ENCODE assay signal across 8 cellular contexts in genomic region chr22:50244420-50245213, GRCh38. TPM values are rescaled to one million over a fixed set of nuclear protein-coding genes. Genes with fewer than 3 reads are reported as not detected.
DNase-seq lines count a peak whose midpoint lies in the region; ATAC-seq, FAIRE-seq and TF ChIP-seq lines count a peak whose summit lies in the region.

A gene with protein sequence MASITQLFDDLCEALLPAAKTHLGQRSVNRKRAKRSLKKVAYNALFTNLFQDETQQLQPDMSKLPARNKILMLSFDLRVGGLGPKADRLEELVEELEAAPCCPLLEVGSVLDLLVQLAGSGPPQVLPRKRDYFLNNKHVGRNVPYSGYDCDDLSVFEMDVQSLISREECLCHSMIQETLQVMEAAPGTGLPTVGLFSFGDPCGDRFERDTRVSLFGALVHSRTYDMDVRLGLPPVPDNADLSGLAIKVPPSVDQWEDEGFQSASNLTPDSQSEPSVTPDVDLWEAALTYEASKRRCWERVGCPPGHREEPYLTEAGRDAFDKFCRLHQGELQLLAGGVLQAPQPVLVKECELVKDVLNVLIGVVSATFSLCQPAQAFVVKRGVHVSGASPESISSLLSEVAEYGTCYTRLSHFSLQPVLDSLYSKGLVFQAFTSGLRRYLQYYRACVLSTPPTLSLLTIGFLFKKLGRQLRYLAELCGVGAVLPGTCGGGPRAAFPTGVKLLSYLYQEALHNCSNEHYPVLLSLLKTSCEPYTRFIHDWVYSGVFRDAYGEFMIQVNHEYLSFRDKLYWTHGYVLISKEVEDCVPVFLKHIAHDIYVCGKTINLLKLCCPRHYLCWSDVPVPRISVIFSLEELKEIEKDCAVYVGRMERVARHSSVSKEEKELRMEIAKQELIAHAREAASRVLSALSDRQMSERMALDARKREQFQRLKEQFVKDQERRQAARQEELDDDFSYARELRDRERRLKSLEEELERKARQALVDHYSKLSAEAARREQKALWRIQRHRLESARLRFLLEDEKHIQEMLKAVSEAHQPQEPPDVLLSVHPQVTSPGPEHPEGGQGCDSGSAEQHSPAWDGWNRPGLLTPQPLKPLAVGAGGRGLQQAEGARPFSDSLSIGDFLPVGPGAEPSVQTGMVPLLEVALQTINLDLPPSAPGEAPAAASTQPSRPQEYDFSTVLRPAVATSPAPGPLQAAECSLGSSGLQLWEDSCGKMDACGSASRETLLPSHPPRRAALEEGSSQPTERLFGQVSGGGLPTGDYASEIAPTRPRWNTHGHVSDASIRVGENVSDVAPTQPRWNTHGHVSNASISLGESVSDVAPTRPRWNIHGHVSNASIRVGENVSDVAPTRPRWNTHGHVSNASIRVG (N-terminal part only) (minus strand): TSS chr22:50245023. CDS start chr22:50244459, 564 bp downstream.

- peaks cover 2% of the 10 kb centered on the region for H3K36me3 Mint-ChIP-seq in T-helper 17 cell (ENCODE audit: low read depth)

- DNase-seq in GM12865 (ENCODE audit: low read depth): peak; percentile 94
- peak; percentile 47 for DNase-seq in NCI-H1436 treated with DMSO at 0.1 percent for 48 hours (lab: John Stamatoyannopoulos, UW)
- peak; percentile 81 to 87 (median 86) for DNase-seq in T-helper 17 cell
- DNase-seq in amygdala (lab: John Stamatoyannopoulos, UW): peak; percentile 53 to 98 (median 88)
- peak; percentile 99 for DNase-seq in left ventricle myocardium superior
- peak; percentile 75 for DNase-seq in pulmonary artery endothelial cell (ENCODE audit: low read depth, low spot score)
- DNase-seq in urothelium cell line (ENCODE audit: low spot score): peak; percentile 97

- H3K27ac Mint-ChIP-seq in T-helper 17 cell: peak within 1 kb of the TSS; percentile 92

- H3K27me3 Mint-ChIP-seq in T-helper 17 cell: no peaks in the 10 kb centered on the region

- peak within 1 kb of the TSS; percentile 65 for H3K4me3 ChIP-seq in GM12865 (ENCODE audit: low read depth, low read length)

- intact Hi-C loops in left ventricle myocardium superior (cut with micrococcal nuclease): loop anchor here (10.0 kb wide), 1 partner anchor 100 kb away; the partner anchor contains the start of gene PPP6R2

- peak; percentile 98 for FAIRE-seq in urothelium cell line (lab: Jason Lieb, UNC)

- peak within 1 kb of the TSS; percentile 94 for H3K4me3 Mint-ChIP-seq in T-helper 17 cell

- no peaks in the 10 kb centered on the region for H3K9me3 ChIP-seq in T-helper 17 cell (ENCODE audit: control insufficient read depth, low read length, poor library complexity, severe bottlenecking)

- H3K4me1 Mint-ChIP-seq in T-helper 17 cell: peaks cover 29% of the 10 kb centered on the region

- peak; percentile 82 for ATAC-seq in HG02759 (IDR thresholded peaks at IDR 0.05; ENCODE audit: unreplicated experiment)
- peak; percentile 76 for ATAC-seq in T-helper 17 cell
- peak; percentile 94 for ATAC-seq in left ventricle myocardium superior

- TF ChIP-seq CTCF in GM12865 (IDR thresholded peaks at IDR 0.05; ENCODE audit: insufficient read depth, low read depth, low read length, missing control alignments): peak; percentile 20

RNA-seq across cellular contexts. Expression of the gene that starts here (rescaled TPM):
- total RNA-seq in T-helper 17 cell (100 to 1,000 TPM; 110 to 122 TPM), left ventricle myocardium superior (18.4 TPM), pulmonary artery endothelial cell (22.0 and 28.1 TPM in 2 replicates)

Comparison
In these comparisons a context has a peak if more than half of its experiments do, and no peak if none do; other contexts are left out.
1. Peak in every context shown above with its lines: DNase-seq, ATAC-seq and H3K4me3 ChIP-seq.
2. DNase-seq: peak in every context shown above with its lines; median percentile 99 in left ventricle myocardium superior; 97 in urothelium cell line; 94 in GM12865; 88 in amygdala; 86 in T-helper 17 cell; 75 in pulmonary artery endothelial cell; 47 in NCI-H1436 treated with DMSO at 0.1 percent for 48 hours.